Comparison of ENCODE assay signal across 9 cellular contexts in the genomic region with DNA sequence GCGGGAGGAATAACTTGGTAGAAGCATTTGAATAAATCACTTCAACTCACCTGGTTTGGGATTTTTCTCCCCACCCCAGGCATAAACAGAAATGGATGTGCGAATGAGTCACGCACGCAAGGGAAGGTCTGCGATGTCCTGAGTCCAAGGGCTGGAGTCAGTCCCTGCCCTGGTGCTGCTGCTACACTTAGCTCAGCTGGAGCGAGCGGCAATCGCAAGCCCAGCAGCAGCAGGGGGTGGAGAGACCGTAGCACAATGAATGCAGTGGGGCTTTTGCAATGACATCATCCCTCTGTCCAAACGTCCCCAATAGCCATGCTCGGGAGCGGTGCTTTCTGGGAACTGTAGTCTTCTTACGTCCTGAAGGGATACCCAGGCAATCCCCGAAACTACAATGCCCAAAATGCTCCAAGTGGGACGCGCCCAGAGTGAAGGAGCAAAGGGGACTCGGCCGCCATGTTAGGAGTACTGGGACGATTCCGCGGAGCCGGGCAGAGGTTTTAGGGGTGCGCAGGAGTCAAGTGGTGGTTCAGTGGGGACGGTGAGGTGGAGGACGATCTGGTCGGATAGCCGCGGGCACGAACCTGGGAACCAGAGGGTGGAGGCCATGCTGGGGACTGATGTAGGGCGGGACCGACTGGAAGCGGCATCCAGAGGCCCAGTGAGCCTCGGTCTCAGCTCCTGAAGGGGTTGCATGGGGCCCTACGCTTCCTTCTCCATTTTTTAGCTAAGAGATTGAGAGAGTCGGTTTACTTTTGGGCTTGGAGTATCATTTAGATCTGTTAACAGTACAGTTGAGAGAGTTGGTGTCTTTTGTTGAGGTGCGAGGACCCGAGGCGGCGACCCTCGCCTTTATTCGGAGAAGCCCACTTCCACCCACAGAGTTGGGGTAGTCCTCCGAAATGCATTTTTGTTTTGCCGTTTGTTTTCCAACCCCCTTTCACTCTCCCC. TPM values are rescaled to one million over a fixed set of nuclear protein-coding genes. Genes with fewer than 3 reads are reported as not detected.
A peak's percentile ranks its signal among the peaks of the same experiment; 100 is the strongest.
DNase-seq lines count a peak whose midpoint lies in the region; ATAC-seq, FAIRE-seq and TF ChIP-seq lines count a peak whose summit lies in the region.
"Had no signal": no experiment of that assay in that cellular context is flagged by ENCODE, and none has a peak within 500 bp of the region (broad histone marks: within the 10 kb centered on the region; RNA-seq: fewer than 3 reads in every experiment).

A gene with protein sequence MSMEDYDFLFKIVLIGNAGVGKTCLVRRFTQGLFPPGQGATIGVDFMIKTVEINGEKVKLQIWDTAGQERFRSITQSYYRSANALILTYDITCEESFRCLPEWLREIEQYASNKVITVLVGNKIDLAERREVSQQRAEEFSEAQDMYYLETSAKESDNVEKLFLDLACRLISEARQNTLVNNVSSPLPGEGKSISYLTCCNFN (minus strand): TSS at position 257 of the 951 bp plus-strand sequence. CDS start 74,581 bp downstream, outside the sequence.

- peak within 1 kb of the TSS; percentile 97 to 98 for H3K9ac ChIP-seq in kidney (ENCODE audit: low read length in 2 of 2)

- H3K4me1 Mint-ChIP-seq in chondrocyte (ENCODE audit: low read depth): peaks cover 29% of the 10 kb centered on the region

- no peak within 1 kb of the TSS for H3K27ac Mint-ChIP-seq in chondrocyte (ENCODE audit: unreplicated experiment)
- H3K27ac Mint-ChIP-seq: activated naive CD4-positive, alpha-beta T cell treated with anti-CD3 and anti-CD28 coated beads, Interleukin-2, amount 50 U/mL, for 24 hours had no signal

- H3K9me3 ChIP-seq in kidney (ENCODE audit: control insufficient read depth in 1 of 2, low read length in 2 of 2): no peaks in the 10 kb centered on the region

- intact Hi-C loops in kidney (cut with DNase I): no loop called here

- peak; percentile 97 for DNase-seq in AG20443 (ENCODE audit: low spot score)
- DNase-seq in NCI-H446 (lab: John Stamatoyannopoulos, UW): peak; percentile 99 to 100
- DNase-seq in activated CD4-positive, CD25-positive, alpha-beta regulatory T cell treated with anti-CD3 and anti-CD28 coated beads, Interleukin-2, amount 50 U/mL, for 72 hours: peak; percentile 82
- peak; percentile 97 for DNase-seq in chondrocyte (ENCODE audit: low spot score)
- peak; percentile 97 for DNase-seq in kidney
- DNase-seq in stimulated activated CD4-positive, alpha-beta T cell treated with anti-CD3 and anti-CD28 coated beads, Interleukin-15, amount 100 ng/mL, for 24 hours: peak; percentile 94

- FAIRE-seq in kidney (lab: Jason Lieb, UNC): peak; percentile 97

- no peak within 1 kb of the TSS for H3K4me3 Mint-ChIP-seq in chondrocyte (ENCODE audit: unreplicated experiment)
- H3K4me3 Mint-ChIP-seq: activated naive CD4-positive, alpha-beta T cell treated with anti-CD3 and anti-CD28 coated beads, Interleukin-2, amount 50 U/mL, for 24 hours had no signal

- peaks cover 10 to 13% of the 10 kb centered on the region in 2 donors for H3K4me1 ChIP-seq in kidney (ENCODE audit: control insufficient read depth in 1 of 2, insufficient read depth in 1 of 2, low read depth in 1 of 2, low read length in 2 of 2)

- ATAC-seq in GM19043 (IDR thresholded peaks at IDR 0.05; ENCODE audit: low read depth, unreplicated experiment) (peak; percentile 92), HG03354 (IDR thresholded peaks at IDR 0.05; ENCODE audit: poor library complexity, severe bottlenecking, unreplicated experiment) (peak; percentile 98)

- H3K27me3 Mint-ChIP-seq in chondrocyte (ENCODE audit: low read depth): no peaks in the 10 kb centered on the region
- H3K27me3 Mint-ChIP-seq: activated naive CD4-positive, alpha-beta T cell treated with anti-CD3 and anti-CD28 coated beads, Interleukin-2, amount 50 U/mL, for 24 hours had no signal

- H3K4me3 ChIP-seq in kidney (ENCODE audit: low read length in 2 of 2): peak within 1 kb of the TSS; percentile 85 to 99

- TF ChIP-seq CTCF in chondrocyte (IDR thresholded peaks at IDR 0.05) (peak; percentile 8), kidney (IDR thresholded peaks at IDR 0.05; ENCODE audit: borderline replicate concordance, extremely low read depth, insufficient read depth) (no peak)

- no peaks in the 10 kb centered on the region for H3K9me3 Mint-ChIP-seq in chondrocyte (ENCODE audit: low read depth)
- H3K9me3 Mint-ChIP-seq: activated naive CD4-positive, alpha-beta T cell treated with anti-CD3 and anti-CD28 coated beads, Interleukin-2, amount 50 U/mL, for 24 hours had no signal

- H3K36me3 Mint-ChIP-seq in chondrocyte (ENCODE audit: low read depth): peaks cover 6% of the 10 kb centered on the region

- peak within 1 kb of the TSS; percentile 96 to 97 for H3K27ac ChIP-seq in kidney (ENCODE audit: low read depth in 2 of 2, low read length in 2 of 2)

- no peaks in the 10 kb centered on the region for H3K36me3 ChIP-seq in kidney (ENCODE audit: control insufficient read depth in 1 of 2, insufficient read depth in 2 of 2, low read length in 2 of 2)

RNA-seq across cellular contexts. Expression of the gene that starts here (rescaled TPM):
- total RNA-seq in chondrocyte: 52.6 to 55.2 TPM (median 54.0 TPM) in 3 replicates
- 15.2 TPM for total RNA-seq in kidney
- polyA plus RNA-seq in kidney (ENCODE audit: insufficient read depth, low read depth, low replicate concordance): 3.1 TPM

Comparison
In these comparisons a context has a peak if more than half of its experiments do, and no peak if none do; other contexts are left out.
1. Peak in every context shown above with its lines: DNase-seq, ATAC-seq, H3K4me3 ChIP-seq and H3K27ac ChIP-seq.